Comparison of ENCODE assay signal across 18 cellular contexts in the genomic region with DNA sequence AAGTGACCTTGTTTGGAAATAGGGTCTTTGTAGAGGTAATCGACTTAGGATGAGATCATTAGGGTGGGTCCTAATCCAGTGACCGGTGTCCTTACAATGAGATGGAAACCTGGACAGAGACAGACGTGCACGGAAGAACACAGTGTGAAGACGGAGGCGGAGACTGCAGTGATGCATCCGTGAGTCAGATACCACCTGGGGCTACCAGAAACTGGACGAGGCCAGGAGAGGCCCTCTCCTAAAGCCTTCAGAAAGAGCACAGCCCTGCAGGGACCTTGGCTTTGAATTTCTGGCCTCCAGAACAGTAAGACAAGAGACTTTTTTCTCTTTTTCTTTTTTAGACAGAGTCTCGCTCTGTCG.
DNase-seq lines count a peak whose midpoint lies in the region; ATAC-seq and TF ChIP-seq lines count a peak whose summit lies in the region.
"Had no signal": no experiment of that assay in that cellular context is flagged by ENCODE, and none has a peak within 500 bp of the region (broad histone marks: within the 10 kb centered on the region; RNA-seq: fewer than 3 reads in every experiment).

No MANE protein-coding gene starts in this region.

- H3K9me3 ChIP-seq in HCT116 (ENCODE audit: control insufficient read depth in 1 of 2, insufficient read depth in 1 of 2, low read depth in 1 of 2, low read length in 2 of 2) (no peaks in the 10 kb centered on the region), esophagus (ENCODE audit: control insufficient read depth in 2 of 2, insufficient read depth in 1 of 2, low read depth in 1 of 2, low read length in 1 of 2) (no peaks in the 10 kb centered on the region)
- H3K9me3 ChIP-seq: heart left ventricle, thyroid gland had no signal

- no peak for TF ChIP-seq CTCF in HCT116 (IDR thresholded peaks at IDR 0.05 in 2 of 3, conservative IDR thresholded peaks at IDR 0.05 in 1 of 3; ENCODE audit: borderline replicate concordance in 1 of 3, insufficient read depth in 1 of 3, low read depth in 2 of 3, low read length in 2 of 3)

- no TSS peak for BruUV-seq in HCT116 (replicated peaks; lab: Mats Ljungman, UMichigan)

- H3K79me2 ChIP-seq in HCT116 (ENCODE audit: insufficient read depth, low read length): no peaks in the 10 kb centered on the region

- no peaks in the 10 kb centered on the region for H4K20me1 ChIP-seq in HCT116 (ENCODE audit: insufficient read depth)

- H3K4me1 ChIP-seq in HCT116 (ENCODE audit: control insufficient read depth in 1 of 2, insufficient read depth in 2 of 2, low read length in 2 of 2) (peaks cover 17 to 86% of the 10 kb centered on the region in 2 experiments), esophagus (ENCODE audit: control insufficient read depth in 2 of 2, insufficient read depth in 2 of 2, low read length in 1 of 2) (peaks cover 7 to 42% of the 10 kb centered on the region in 2 donors)

- H3K27ac ChIP-seq in HCT116 (ENCODE audit: low read depth, low read length) (peak overlapping the region; percentile 27), esophagus (ENCODE audit: low read depth in 2 of 2, low read length in 1 of 2) (peak overlapping the region; percentile 57 to 80)
- H3K27ac ChIP-seq: heart left ventricle had no signal

- TF ChIP-seq POLR2A in HCT116 (IDR thresholded peaks at IDR 0.05; ENCODE audit: borderline replicate concordance, extremely low read depth, insufficient read depth, insufficient read length): no peak

- no peaks in the 10 kb centered on the region for H3K36me3 ChIP-seq in HCT116 (ENCODE audit: control insufficient read depth in 1 of 2, insufficient read depth in 2 of 2, low read length in 2 of 2)
- H3K36me3 ChIP-seq in esophagus (ENCODE audit: control insufficient read depth in 2 of 2, insufficient read depth in 2 of 2, low read length in 1 of 2): peaks cover 0 to 8% of the 10 kb centered on the region in 2 donors
- H3K36me3 ChIP-seq: heart left ventricle, thyroid gland had no signal

- 51 to 62% methylated on average over 10 of the region's 10 CpGs for WGBS in esophagus, 2 donors

- ATAC-seq in HCT116 (peak; percentile 97), HG03520 (IDR thresholded peaks at IDR 0.05; ENCODE audit: unreplicated experiment) (no peak)
- ATAC-seq: heart left ventricle, sciatic nerve had no signal

- CTCF ChIA-PET in HCT116 (lab: Charles Lee): no interaction called here

- no peak for TF ChIP-seq RAD21 in HCT116 (IDR thresholded peaks at IDR 0.05; ENCODE audit: low read depth)

- POLR2A ChIA-PET in HCT116 (lab: Charles Lee): no interaction called here

- H3K4me3 ChIP-seq in HCT116 (replicated peaks in 1 of 2; ENCODE audit: low read depth in 1 of 2, low read length in 2 of 2) (peak overlapping the region in 1 of 2 experiments; percentile 32; a peak in 1 of 4 replicates), esophagus (ENCODE audit: low read depth in 1 of 2, low read length in 2 of 2) (no peak overlapping the region)
- H3K4me3 ChIP-seq: heart left ventricle, K562, thyroid gland had no signal

- H3K4me2 ChIP-seq in HCT116 (ENCODE audit: low read length): peak overlapping the region; percentile 78

- peak; percentile 65 for DNase-seq in HCT116 (ENCODE audit: low read depth, low spot score)
- peak; percentile 32 for DNase-seq in RKO (ENCODE audit: low spot score)
- DNase-seq in renal cortical epithelial cell (ENCODE audit: low read depth): peak; percentile 54
- no peak for DNase-seq in NCI-H446 treated with DMSO at 0.1 percent for 48 hours (lab: John Stamatoyannopoulos, UW)
- DNase-seq in GM19240 (ENCODE audit: insufficient read length, low spot score): no peak
- no peak for DNase-seq in activated CD4-positive, alpha-beta T cell treated with anti-CD3 and anti-CD28 coated beads, Interleukin-2, amount 50 U/mL, for 1 hour
- DNase-seq: activated CD4-positive, alpha-beta T cell treated with anti-CD3 and anti-CD28 coated beads, Interleukin-2, amount 10 ng/mL, durations not matched to agents 24 days and 14 days; activated naive CD4-positive, alpha-beta T cell; aorta; C1 segment of cervical spinal cord; NCI-H1092; NCI-H82 had no signal

- H2AFZ ChIP-seq in HCT116 (ENCODE audit: low read depth, low read length, poor library complexity, severe bottlenecking): no peak overlapping the region

- H3K9me2 ChIP-seq in HCT116 (ENCODE audit: insufficient read depth): no peaks in the 10 kb centered on the region

- H3K9ac ChIP-seq in HCT116 (ENCODE audit: low read length): peak overlapping the region; percentile 40; the same call in 1 of the 2 replicates

- intact Hi-C loops in HCT116 (cut with micrococcal nuclease): loop anchor here (10.0 kb wide), 1 partner anchor 80 kb away; a partner anchor contains a TSS

- RAD21 ChIA-PET in HCT116 (lab: Charles Lee; ENCODE audit: low non-redundant PET in 1 of 2, low total read pairs in 2 of 2, uncharacterized antibody in 2 of 2, unreplicated experiment in 2 of 2): no interaction called here

- H3K27me3 ChIP-seq in HCT116 (ENCODE audit: insufficient read depth, low read length): no peaks in the 10 kb centered on the region
- H3K27me3 ChIP-seq in esophagus (ENCODE audit: control insufficient read depth in 1 of 2, insufficient read depth in 2 of 2, low read length in 2 of 2): no peaks in the 10 kb centered on the region
- H3K27me3 ChIP-seq: thyroid gland had no signal

TF ChIP-seq in HCT116, 20 proteins besides CTCF, POLR2A, EP300 and RAD21 (continues in another document):
- no peak for TF ChIP-seq CEBPB (IDR thresholded peaks at IDR 0.05; ENCODE audit: low read depth)
- TF ChIP-seq EZH2 (IDR thresholded peaks at IDR 0.05): no peak
- no peak for TF ChIP-seq EZH2phosphoT487 (IDR thresholded peaks at IDR 0.05; ENCODE audit: borderline replicate concordance)
- TF ChIP-seq, protein P1, sequence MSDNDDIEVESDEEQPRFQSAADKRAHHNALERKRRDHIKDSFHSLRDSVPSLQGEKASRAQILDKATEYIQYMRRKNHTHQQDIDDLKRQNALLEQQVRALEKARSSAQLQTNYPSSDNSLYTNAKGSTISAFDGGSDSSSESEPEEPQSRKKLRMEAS (IDR thresholded peaks at IDR 0.05): peak; percentile 81
- no peak for TF ChIP-seq TCF7L2 (IDR thresholded peaks at IDR 0.05; ENCODE audit: borderline replicate concordance, extremely low read depth, insufficient read depth, insufficient read length)
- TF ChIP-seq ZFX (IDR thresholded peaks at IDR 0.05): no peak
- TF ChIP-seq SP1 (IDR thresholded peaks at IDR 0.05; ENCODE audit: low read depth): peak; percentile 85
- TF ChIP-seq YY1 (IDR thresholded peaks at IDR 0.05; ENCODE audit: extremely low read depth, insufficient replicate concordance, low read depth, low read length): no peak
- no peak for TF ChIP-seq CBX3 (IDR thresholded peaks at IDR 0.05; ENCODE audit: low read depth)
- TF ChIP-seq, protein P2, sequence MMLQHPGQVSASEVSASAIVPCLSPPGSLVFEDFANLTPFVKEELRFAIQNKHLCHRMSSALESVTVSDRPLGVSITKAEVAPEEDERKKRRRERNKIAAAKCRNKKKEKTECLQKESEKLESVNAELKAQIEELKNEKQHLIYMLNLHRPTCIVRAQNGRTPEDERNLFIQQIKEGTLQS (IDR thresholded peaks at IDR 0.05): no peak
- TF ChIP-seq FOSL1 (IDR thresholded peaks at IDR 0.05; ENCODE audit: low read depth): peak; percentile 92
- TF ChIP-seq EGR1 (IDR thresholded peaks at IDR 0.05; ENCODE audit: low read depth): peak; percentile 66
- no peak for TF ChIP-seq ZNF274 (IDR thresholded peaks at IDR 0.05; ENCODE audit: low read depth, low read length)
- TF ChIP-seq SIN3A (IDR thresholded peaks at IDR 0.05; ENCODE audit: low read depth): no peak
- peak; percentile 77; the same call in 1 of the 2 replicates for TF ChIP-seq JUND (IDR thresholded peaks at IDR 0.05)
- TF ChIP-seq, protein P3, sequence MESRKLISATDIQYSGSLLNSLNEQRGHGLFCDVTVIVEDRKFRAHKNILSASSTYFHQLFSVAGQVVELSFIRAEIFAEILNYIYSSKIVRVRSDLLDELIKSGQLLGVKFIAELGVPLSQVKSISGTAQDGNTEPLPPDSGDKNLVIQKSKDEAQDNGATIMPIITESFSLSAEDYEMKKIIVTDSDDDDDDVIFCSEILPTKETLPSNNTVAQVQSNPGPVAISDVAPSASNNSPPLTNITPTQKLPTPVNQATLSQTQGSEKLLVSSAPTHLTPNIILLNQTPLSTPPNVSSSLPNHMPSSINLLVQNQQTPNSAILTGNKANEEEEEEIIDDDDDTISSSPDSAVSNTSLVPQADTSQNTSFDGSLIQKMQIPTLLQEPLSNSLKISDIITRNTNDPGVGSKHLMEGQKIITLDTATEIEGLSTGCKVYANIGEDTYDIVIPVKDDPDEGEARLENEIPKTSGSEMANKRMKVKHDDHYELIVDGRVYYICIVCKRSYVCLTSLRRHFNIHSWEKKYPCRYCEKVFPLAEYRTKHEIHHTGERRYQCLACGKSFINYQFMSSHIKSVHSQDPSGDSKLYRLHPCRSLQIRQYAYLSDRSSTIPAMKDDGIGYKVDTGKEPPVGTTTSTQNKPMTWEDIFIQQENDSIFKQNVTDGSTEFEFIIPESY (IDR thresholded peaks at IDR 0.05; ENCODE audit: extremely low read depth, insufficient replicate concordance, low read length): no peak
- no peak; the same call in 1 of the 2 replicates for TF ChIP-seq SRF (IDR thresholded peaks at IDR 0.05; ENCODE audit: low read depth)

Comparison
In these comparisons a context has a peak if more than half of its experiments do, and no peak if none do; other contexts are left out.
1. DNase-seq: peak in HCT116 (single experiment), RKO (single experiment) and renal cortical epithelial cell (single experiment); none in NCI-H446 treated with DMSO at 0.1 percent for 48 hours (single experiment), GM19240 (single experiment) and activated CD4-positive, alpha-beta T cell treated with anti-CD3 and anti-CD28 coated beads, Interleukin-2, amount 50 U/mL, for 1 hour (single experiment).